Comparison of ENCODE assay signal across 15 cellular contexts in the genomic region with DNA sequence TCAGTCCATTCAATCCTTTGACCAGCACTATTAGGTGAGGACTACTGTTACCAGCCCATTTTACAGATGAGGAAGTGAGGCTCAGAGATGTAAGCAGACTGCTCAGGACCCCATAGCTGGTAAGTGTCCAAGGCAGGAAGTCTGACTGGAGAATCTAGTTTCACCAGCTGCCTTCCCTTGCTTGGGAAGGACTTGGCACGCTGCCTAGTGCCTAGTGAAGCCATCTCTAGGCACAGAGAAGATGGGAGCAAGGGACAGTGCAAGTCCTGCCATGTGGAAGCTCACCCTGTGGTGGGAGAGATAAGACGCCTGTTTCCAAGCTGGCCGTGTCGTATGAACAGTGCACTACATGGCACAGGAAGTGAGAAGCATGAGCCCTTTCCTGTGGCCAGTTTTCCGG.
DNase-seq lines count a peak whose midpoint lies in the region; ATAC-seq and TF ChIP-seq lines count a peak whose summit lies in the region.
"Had no signal": no experiment of that assay in that cellular context is flagged by ENCODE, and none has a peak within 500 bp of the region (broad histone marks: within the 10 kb centered on the region; RNA-seq: fewer than 3 reads in every experiment).

No MANE protein-coding gene starts in this region.

- peak; percentile 4 for DNase-seq in NCI-H748 (lab: John Stamatoyannopoulos, UW; ENCODE audit: unreplicated experiment)
- no peak for DNase-seq in NCI-H748 treated with DMSO at 0.1 percent for 48 hours (lab: John Stamatoyannopoulos, UW)
- DNase-seq in LNCaP clone FGC (ENCODE audit: low read depth), result peak; percentile 25
- peak; percentile 34 for DNase-seq in UCSD-AML1 (lab: John Stamatoyannopoulos, UW; ENCODE audit: unreplicated experiment)
- DNase-seq in thyroid gland, result peak; percentile 3 to 5
- no peak for DNase-seq in effector CD4-positive, alpha-beta T cell
- DNase-seq: HFFc6, Kasumi-1, NCI-H1417, NCI-H187 treated with DMSO at 0.1 percent for 48 hours, NCI-H226, NCI-H774, PC-9 had no signal

- H3K27ac ChIP-seq in thyroid gland, result no peak overlapping the region
- H3K27ac ChIP-seq: C4-2B, PC-9 had no signal

- H3K36me3 ChIP-seq in thyroid gland, result no peaks in the 10 kb centered on the region

- WGBS in thyroid gland, 2 donors, result 76 to 96% methylated on average over 2 to 4 of the region's 5 CpGs

- H3K27me3 ChIP-seq in thyroid gland, result no peaks in the 10 kb centered on the region

- TF ChIP-seq CTCF in LNCaP clone FGC (IDR thresholded peaks at IDR 0.05; ENCODE audit: control insufficient read depth, extremely low read depth, insufficient read depth), result no peak
- no peak for TF ChIP-seq CTCF in thyroid gland (IDR thresholded peaks at IDR 0.05)

- no peak for TF ChIP-seq POLR2A in thyroid gland (IDR thresholded peaks at IDR 0.05)

- no peak for ATAC-seq in GM18498 (IDR thresholded peaks at IDR 0.05; ENCODE audit: unreplicated experiment)

- no peaks in the 10 kb centered on the region for H3K4me1 ChIP-seq in thyroid gland

- intact Hi-C loops in thyroid gland (cut with DNase I), result no loop called here

- H3K4me3 ChIP-seq in LNCaP clone FGC (ENCODE audit: low read depth, low read length) (no peak overlapping the region), thyroid gland (replicated peaks in 1 of 3) (no peak overlapping the region)
- H3K4me3 ChIP-seq: PC-9 had no signal

- no peaks in the 10 kb centered on the region for H3K9me3 ChIP-seq in thyroid gland

Comparison
In these comparisons a context has a peak if more than half of its experiments do, and no peak if none do; other contexts are left out.
1. DNase-seq: peak in NCI-H748 (single experiment), LNCaP clone FGC (single experiment), UCSD-AML1 (single experiment) and thyroid gland (2 of 2); none in NCI-H748 treated with DMSO at 0.1 percent for 48 hours (single experiment) and effector CD4-positive, alpha-beta T cell (single experiment).